ENCODE assay signal across 29 cellular contexts in genomic region chr13:24279267-24279666, GRCh38. TPM values are rescaled to one million over a fixed set of nuclear protein-coding genes. Genes with fewer than 3 reads are reported as not detected.
DNase-seq lines count a peak whose midpoint lies in the region; ATAC-seq and TF ChIP-seq lines count a peak whose summit lies in the region.
"Had no signal": no experiment of that assay in that cellular context is flagged by ENCODE, and none has a peak within 500 bp of the region (broad histone marks: within the 10 kb centered on the region; RNA-seq: fewer than 3 reads in every experiment).

No MANE protein-coding gene starts in this region.

- no peaks in the 10 kb centered on the region for H3K9me3 ChIP-seq in mammary epithelial cell (replicated peaks; ENCODE audit: insufficient read depth, low read length)
- H3K9me3 ChIP-seq: adrenal gland, prostate gland, SJCRH30, thoracic aorta had no signal

- H3K9me3 Mint-ChIP-seq in activated T-cell treated with anti-CD3 and anti-CD28 coated beads, Interleukin-2, amount 50 U/mL, for 24 hours: no peaks in the 10 kb centered on the region
- no peaks in the 10 kb centered on the region for H3K9me3 Mint-ChIP-seq in T-cell
- H3K9me3 Mint-ChIP-seq in effector memory CD8-positive, alpha-beta T cell: no peaks in the 10 kb centered on the region
- H3K9me3 Mint-ChIP-seq in stimulated activated effector memory CD8-positive, alpha-beta T cell treated with anti-CD3 and anti-CD28 coated beads, Interleukin-12 subunit alpha, Interleukin-12 subunit beta, amount 100 ng/mL, for 72 hours: no peaks in the 10 kb centered on the region
- H3K9me3 Mint-ChIP-seq: HFFc6 had no signal

- no TSS peak for BruUV-seq in mammary epithelial cell (replicated peaks; lab: Mats Ljungman, UMichigan)

- H4K20me1 ChIP-seq in mammary epithelial cell (ENCODE audit: insufficient read depth, low read length): no peaks in the 10 kb centered on the region

- no peaks in the 10 kb centered on the region for H3K36me3 ChIP-seq in mammary epithelial cell (ENCODE audit: insufficient read depth, low read length)
- H3K36me3 ChIP-seq: prostate gland, SJCRH30 had no signal

- no peak overlapping the region for H3K4me3 ChIP-seq in mammary epithelial cell (replicated peaks in 1 of 3; ENCODE audit: insufficient read depth in 1 of 3, low read depth in 2 of 3, low read length in 3 of 3)
- H3K4me3 ChIP-seq: adrenal gland, PC-9, prostate gland, SJCRH30, skin epidermis, thoracic aorta had no signal

- WGBS in mammary epithelial cell (ENCODE audit: low coverage, missing lambda C conversion rate): 92% methylated on average over 4 of the region's 5 CpGs

- no peak overlapping the region for H3K4me2 ChIP-seq in mammary epithelial cell (ENCODE audit: insufficient read depth, low read depth, low read length)
- H3K4me2 ChIP-seq: PC-9 had no signal

- no peaks in the 10 kb centered on the region for H3K27me3 ChIP-seq in mammary epithelial cell (ENCODE audit: insufficient read depth, low read length)
- H3K27me3 ChIP-seq: adrenal gland, SJCRH30 had no signal

- no peaks in the 10 kb centered on the region for H3K27me3 Mint-ChIP-seq in activated T-cell treated with anti-CD3 and anti-CD28 coated beads, Interleukin-2, amount 50 U/mL, for 24 hours
- no peaks in the 10 kb centered on the region for H3K27me3 Mint-ChIP-seq in T-cell
- H3K27me3 Mint-ChIP-seq in effector memory CD8-positive, alpha-beta T cell: no peaks in the 10 kb centered on the region

- POLR2A ChIA-PET in T-cell (lab: Charles Lee): no interaction called here

- no peaks in the 10 kb centered on the region for H3K4me1 ChIP-seq in mammary epithelial cell (ENCODE audit: insufficient read depth, low read length)
- H3K4me1 ChIP-seq: prostate gland had no signal

- TF ChIP-seq CTCF in mammary epithelial cell (conservative IDR thresholded peaks at IDR 0.05 in 1 of 2, IDR thresholded peaks at IDR 0.05 in 1 of 2; ENCODE audit: extremely low read depth in 1 of 2, insufficient read depth in 1 of 2, low read depth in 1 of 2, low read length in 2 of 2): no peak

- intact Hi-C loops in mammary epithelial cell (cut with micrococcal nuclease): no loop called here

- no peak overlapping the region for H3K27ac ChIP-seq in mammary epithelial cell (ENCODE audit: insufficient read depth, low read depth, low read length)
- H3K27ac ChIP-seq: HL-60, PC-9, prostate gland, SJCRH30, thoracic aorta had no signal

- no peak overlapping the region for H2AFZ ChIP-seq in mammary epithelial cell (ENCODE audit: low read depth, low read length)
- H2AFZ ChIP-seq: PC-9 had no signal

- CTCF ChIA-PET in T-cell (lab: Charles Lee): interaction anchor here (0.7 kb wide), 2 partner anchors 230 to 672 kb away, joined by 3 to 12 read pairs; no protein-coding TSS in a partner anchor
- CTCF ChIA-PET in mammary epithelial cell (lab: Charles Lee; ENCODE audit: low non-redundant PET): no interaction called here

- no peak for ATAC-seq in T-cell (replicated peaks in 1 of 4)
- ATAC-seq in effector memory CD8-positive, alpha-beta T cell (replicated peaks): no peak
- no peak for ATAC-seq in stimulated activated effector memory CD8-positive, alpha-beta T cell treated with anti-CD3 and anti-CD28 coated beads, Interleukin-12 subunit alpha, Interleukin-12 subunit beta, amount 100 ng/mL, for 72 hours

- in situ Hi-C loops in mammary epithelial cell (cut with MboI; ENCODE audit: low sequenced_read_pairs in 2 of 2): no loop called here

- peak overlapping the region; percentile 88 for H3K27ac Mint-ChIP-seq in activated T-cell treated with anti-CD3 and anti-CD28 coated beads, Interleukin-2, amount 50 U/mL, for 24 hours
- peak overlapping the region; percentile 37 to 75 for H3K27ac Mint-ChIP-seq in T-cell
- peak overlapping the region; percentile 92 to 99 for H3K27ac Mint-ChIP-seq in effector memory CD8-positive, alpha-beta T cell
- peak overlapping the region; percentile 55 for H3K27ac Mint-ChIP-seq in stimulated activated effector memory CD8-positive, alpha-beta T cell treated with anti-CD3 and anti-CD28 coated beads, Interleukin-12 subunit alpha, Interleukin-12 subunit beta, amount 100 ng/mL, for 72 hours
- H3K27ac Mint-ChIP-seq: HFFc6 had no signal

- peaks cover 83% of the 10 kb centered on the region for H3K4me1 Mint-ChIP-seq in activated T-cell treated with anti-CD3 and anti-CD28 coated beads, Interleukin-2, amount 50 U/mL, for 24 hours (ENCODE audit: low read depth)
- H3K4me1 Mint-ChIP-seq in T-cell: peaks cover 78 to 87% (median 83%) of the 10 kb centered on the region in 3 donors
- peaks cover 60 to 76% of the 10 kb centered on the region in 2 donors for H3K4me1 Mint-ChIP-seq in effector memory CD8-positive, alpha-beta T cell (ENCODE audit: low read depth in 2 of 2)
- H3K4me1 Mint-ChIP-seq in stimulated activated effector memory CD8-positive, alpha-beta T cell treated with anti-CD3 and anti-CD28 coated beads, Interleukin-12 subunit alpha, Interleukin-12 subunit beta, amount 100 ng/mL, for 72 hours: peaks cover 81% of the 10 kb centered on the region

- no peak overlapping the region for H3K9ac ChIP-seq in mammary epithelial cell (ENCODE audit: insufficient read depth, low read length)

- no peak for DNase-seq in activated T-cell treated with anti-CD3 and anti-CD28 coated beads, Interleukin-2, amount 50 U/mL, for 24 hours
- no peak for DNase-seq in activated T-cell treated with anti-CD3 and anti-CD28 coated beads, Interleukin-2, amount 50 U/mL, for 1 hour
- DNase-seq in T-cell: no peak
- DNase-seq in effector memory CD8-positive, alpha-beta T cell: no peak
- DNase-seq in stimulated activated effector memory CD8-positive, alpha-beta T cell treated with anti-CD3 and anti-CD28 coated beads, Interleukin-12 subunit alpha, Interleukin-12 subunit beta, amount 100 ng/mL, for 72 hours (ENCODE audit: low spot score in 2 of 2): no peak
- DNase-seq in cerebellar cortex (ENCODE audit: low spot score): no peak
- DNase-seq in NCI-H774 (lab: John Stamatoyannopoulos, UW): no peak
- DNase-seq in mammary epithelial cell: no peak
- DNase-seq: activated CD4-positive, CD25-positive, alpha-beta regulatory T cell; COR-L47; erythroblast; foreskin melanocyte; HFFc6; IMR-90; kidney; NCI-H1694; PC-9; SJCRH30; stimulated activated CD4-positive, alpha-beta T cell treated with anti-CD3 and anti-CD28 coated beads, Interleukin-4, amount 100 ng/mL, for 24 hours had no signal

- H3K79me2 ChIP-seq in mammary epithelial cell (ENCODE audit: insufficient read depth, low read length): no peaks in the 10 kb centered on the region

- H3K36me3 Mint-ChIP-seq in activated T-cell treated with anti-CD3 and anti-CD28 coated beads, Interleukin-2, amount 50 U/mL, for 24 hours (ENCODE audit: low read depth): peaks cover 71% of the 10 kb centered on the region
- H3K36me3 Mint-ChIP-seq in T-cell: peaks cover 53% of the 10 kb centered on the region
- H3K36me3 Mint-ChIP-seq in effector memory CD8-positive, alpha-beta T cell (ENCODE audit: insufficient read depth): peaks cover 67% of the 10 kb centered on the region
- H3K36me3 Mint-ChIP-seq in stimulated activated effector memory CD8-positive, alpha-beta T cell treated with anti-CD3 and anti-CD28 coated beads, Interleukin-12 subunit alpha, Interleukin-12 subunit beta, amount 100 ng/mL, for 72 hours: peaks cover 70% of the 10 kb centered on the region

- dilution Hi-C loops in mammary epithelial cell (cut with HindIII; ENCODE audit: low sequenced_read_pairs): no loop called here

- no peak overlapping the region for H3K4me3 Mint-ChIP-seq in activated T-cell treated with anti-CD3 and anti-CD28 coated beads, Interleukin-2, amount 50 U/mL, for 24 hours
- H3K4me3 Mint-ChIP-seq in T-cell: peak overlapping the region in 1 of 3 donors; percentile 16
- H3K4me3 Mint-ChIP-seq in effector memory CD8-positive, alpha-beta T cell: peak overlapping the region; percentile 15 to 68
- H3K4me3 Mint-ChIP-seq in stimulated activated effector memory CD8-positive, alpha-beta T cell treated with anti-CD3 and anti-CD28 coated beads, Interleukin-12 subunit alpha, Interleukin-12 subunit beta, amount 100 ng/mL, for 72 hours: no peak overlapping the region
- H3K4me3 Mint-ChIP-seq: HFFc6 had no signal

RNA-seq across cellular contexts. Expression of gene C1QTNF9, which starts 30.1 kb away (rescaled TPM):
- total RNA-seq in T-cell (under 1 TPM in 1 of 5 donors, not detected in 4; 0.23 TPM), mammary epithelial cell (not detected)
- polyA plus RNA-seq in mammary epithelial cell: not detected
- not detected for polyA minus RNA-seq in mammary epithelial cell
- total RNA-seq: bronchial epithelial cell, Daoy, dermis microvascular lymphatic vessel endothelial cell, HFFc6, M059J, PC-9, SJCRH30 had no signal
- polyA plus RNA-seq: neural cell had no signal

Comparison
In these comparisons a context has a peak if more than half of its experiments do, and no peak if none do; other contexts are left out.
1. H3K4me3 Mint-ChIP-seq: peak in effector memory CD8-positive, alpha-beta T cell (2 of 2); none in activated T-cell treated with anti-CD3 and anti-CD28 coated beads, Interleukin-2, amount 50 U/mL, for 24 hours (single experiment) and stimulated activated effector memory CD8-positive, alpha-beta T cell treated with anti-CD3 and anti-CD28 coated beads, Interleukin-12 subunit alpha, Interleukin-12 subunit beta, amount 100 ng/mL, for 72 hours (single experiment).
2. Peak in every context shown above with its lines, with median percentiles within 50 percentile points of each other: H3K27ac Mint-ChIP-seq.